18 cellular contexts compared by ENCODE assay signal in the genomic region with DNA sequence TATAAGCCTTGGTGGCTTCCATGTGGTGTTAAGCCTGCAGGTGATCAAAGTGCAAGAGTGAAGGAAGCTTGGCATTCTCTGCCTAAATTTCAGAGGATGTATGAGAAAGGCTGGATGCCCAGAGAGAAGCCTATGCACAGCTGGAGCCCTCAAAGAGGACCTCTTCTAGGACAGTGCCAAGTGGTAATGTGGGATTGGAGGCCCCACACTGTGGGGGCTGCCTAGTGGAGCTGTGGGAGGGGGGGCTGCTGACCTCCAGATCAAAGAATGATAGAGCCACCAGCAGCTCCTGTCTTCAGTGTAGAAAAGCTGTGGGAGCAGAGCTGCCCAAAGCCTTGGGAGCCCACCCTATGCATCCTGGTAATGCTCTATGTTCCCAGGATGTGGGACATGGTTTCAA.
DNase-seq lines count a peak whose midpoint lies in the region; ATAC-seq, FAIRE-seq and TF ChIP-seq lines count a peak whose summit lies in the region.
"Had no signal": no experiment of that assay in that cellular context is flagged by ENCODE, and none has a peak within 500 bp of the region (broad histone marks: within the 10 kb centered on the region; RNA-seq: fewer than 3 reads in every experiment).

No MANE protein-coding gene starts in this region.

- no peak overlapping the region for H3K4me3 ChIP-seq in right cardiac atrium (ENCODE audit: low read length)
- H3K4me3 ChIP-seq in endothelial cell of umbilical vein (replicated peaks in 1 of 3; ENCODE audit: insufficient read depth in 1 of 3, low read depth in 1 of 3, low read length in 3 of 3), result no peak overlapping the region
- H3K4me3 ChIP-seq in osteoblast (ENCODE audit: insufficient read depth, low read length), result no peak overlapping the region
- H3K4me3 ChIP-seq: SJSA1 had no signal

- dilution Hi-C loops in endothelial cell of umbilical vein (cut with MboI; ENCODE audit: extremely low pct_ligation_motif_present, low sequenced_read_pairs), result no loop called here

- TF ChIP-seq CTCF in endothelial cell of umbilical vein (IDR thresholded peaks at IDR 0.05; ENCODE audit: extremely low read depth in 1 of 2, insufficient read depth in 1 of 2, low read depth in 1 of 2, low read length in 2 of 2) (no peak), osteoblast (IDR thresholded peaks at IDR 0.05; ENCODE audit: extremely low read depth, low read depth, low read length) (no peak)

- no peak overlapping the region for H3K27ac ChIP-seq in right cardiac atrium (ENCODE audit: low read length)
- no peak overlapping the region for H3K27ac ChIP-seq in endothelial cell of umbilical vein (ENCODE audit: insufficient read depth, low read depth, low read length)
- H3K27ac ChIP-seq in osteoblast (ENCODE audit: low read depth, low read length), result no peak overlapping the region
- H3K27ac ChIP-seq: SJSA1 had no signal

- no peak overlapping the region for H2AFZ ChIP-seq in endothelial cell of umbilical vein (ENCODE audit: low read depth, low read length)
- H2AFZ ChIP-seq in osteoblast (ENCODE audit: low read length), result no peak overlapping the region

- H3K4me1 ChIP-seq in right cardiac atrium (ENCODE audit: control insufficient read depth, insufficient read depth, low read length) (no peaks in the 10 kb centered on the region), endothelial cell of umbilical vein (ENCODE audit: control insufficient read depth, extremely low read depth, insufficient read depth, low read length) (no peaks in the 10 kb centered on the region), osteoblast (ENCODE audit: insufficient read depth, low read length) (no peaks in the 10 kb centered on the region)
- H3K4me1 ChIP-seq: BE2C, SJSA1 had no signal

- FAIRE-seq in endothelial cell of umbilical vein (lab: Jason Lieb, UNC), result no peak
- FAIRE-seq: D721Med had no signal

- intact Hi-C loops in right cardiac atrium (cut with DNase I) (no loop called here), cardiac septum (cut with DNase I) (no loop called here), endothelial cell of umbilical vein (cut with micrococcal nuclease) (no loop called here)

- H3K79me2 ChIP-seq in endothelial cell of umbilical vein (ENCODE audit: control insufficient read depth, insufficient read depth, low read length) (no peaks in the 10 kb centered on the region), osteoblast (ENCODE audit: insufficient read depth, low read length) (no peaks in the 10 kb centered on the region)

- H3K9ac ChIP-seq in endothelial cell of umbilical vein (replicated peaks; ENCODE audit: extremely low read depth, insufficient read depth, low read length), result no peak overlapping the region

- CTCF ChIA-PET in endothelial cell of umbilical vein (lab: Charles Lee), result no interaction called here

- H3K36me3 ChIP-seq in endothelial cell of umbilical vein (ENCODE audit: control insufficient read depth in 2 of 2, extremely low read depth in 1 of 2, insufficient read depth in 2 of 2, low read length in 2 of 2) (no peaks in the 10 kb centered on the region), osteoblast (ENCODE audit: insufficient read depth, low read length) (no peaks in the 10 kb centered on the region)
- H3K36me3 ChIP-seq: BE2C, SJSA1 had no signal

- no TSS peak for BruUV-seq in endothelial cell of umbilical vein (replicated peaks; lab: Mats Ljungman, UMichigan)

- ATAC-seq in right cardiac atrium, result peak; percentile 52 to 68

- DNase-seq in right cardiac atrium, result peak in 2 of 3 donors; percentile 40 to 53
- no peak for DNase-seq in cardiac septum (ENCODE audit: low spot score)
- DNase-seq in endothelial cell of umbilical vein (ENCODE audit: low read depth, low spot score), result peak; percentile 11
- DNase-seq in osteoblast (ENCODE audit: insufficient read length, low spot score, missing footprints), result peak; percentile 46
- DNase-seq in GM19238 (ENCODE audit: insufficient read length, low spot score), result no peak
- no peak for DNase-seq in NCI-H526 (lab: John Stamatoyannopoulos, UW)
- DNase-seq in LoVo (ENCODE audit: low spot score), result no peak
- DNase-seq: BE2C; CD4-positive, alpha-beta memory T cell; Kasumi-1; NCI-H146; NCI-H2227 treated with DMSO at 0.1 percent for 48 hours; NCI-H524 treated with DMSO at 0.1 percent for 48 hours; NK-92 treated with Interleukin-12 subunit alpha and Interleukin-12 subunit beta, amount 100 ng/mL, for 24 hours; OCI-M1; RPMI8226 had no signal

- H3K9me3 ChIP-seq in right cardiac atrium (ENCODE audit: control insufficient read depth, low read length) (no peaks in the 10 kb centered on the region), endothelial cell of umbilical vein (replicated peaks; ENCODE audit: control insufficient read depth, insufficient read depth, low read length) (peaks cover 44% of the 10 kb centered on the region), osteoblast (ENCODE audit: low read depth, low read length) (peaks cover 11% of the 10 kb centered on the region)
- H3K9me3 ChIP-seq: BE2C, SJSA1 had no signal

- H4K20me1 ChIP-seq in endothelial cell of umbilical vein (replicated peaks; ENCODE audit: control insufficient read depth, extremely low read depth, insufficient read depth, low read length) (no peaks in the 10 kb centered on the region), osteoblast (ENCODE audit: insufficient read depth, low read length) (no peaks in the 10 kb centered on the region)

- POLR2A ChIA-PET in endothelial cell of umbilical vein (lab: Charles Lee), result no interaction called here

- H3K4me2 ChIP-seq in endothelial cell of umbilical vein (ENCODE audit: insufficient read depth, low read length), result no peak overlapping the region
- H3K4me2 ChIP-seq in osteoblast (ENCODE audit: insufficient read depth, low read length), result no peak overlapping the region

- H3K27me3 ChIP-seq in right cardiac atrium (ENCODE audit: control insufficient read depth, insufficient read depth) (no peaks in the 10 kb centered on the region), endothelial cell of umbilical vein (ENCODE audit: control insufficient read depth in 2 of 2, insufficient read depth in 2 of 2, low read length in 2 of 2) (no peaks in the 10 kb centered on the region), osteoblast (ENCODE audit: insufficient read depth, low read length) (no peaks in the 10 kb centered on the region)
- H3K27me3 ChIP-seq: BE2C, SJSA1 had no signal

- no peaks in the 10 kb centered on the region for H3K9me1 ChIP-seq in endothelial cell of umbilical vein (replicated peaks; ENCODE audit: control insufficient read depth, extremely low read depth, insufficient read depth, low read length)

- TF ChIP-seq POLR2A in endothelial cell of umbilical vein (IDR thresholded peaks at IDR 0.05; ENCODE audit: low read depth, low read length), result no peak

TF ChIP-seq in endothelial cell of umbilical vein, 7 proteins besides CTCF, POLR2A, EP300 and RAD21:
- TF ChIP-seq JUN (IDR thresholded peaks at IDR 0.05; ENCODE audit: borderline replicate concordance, insufficient read depth, insufficient read length, low read depth) (no peak), MYC (IDR thresholded peaks at IDR 0.05; ENCODE audit: low read depth, low read length) (no peak), EZH2 (IDR thresholded peaks at IDR 0.05; ENCODE audit: borderline replicate concordance, low read depth, low read length, severe bottlenecking) (no peak), GATA2 (IDR thresholded peaks at IDR 0.05; ENCODE audit: insufficient read depth, insufficient read length, low read depth, low read length) (no peak), POLR2AphosphoS5 (IDR thresholded peaks at IDR 0.05; ENCODE audit: insufficient read depth, low read depth, low read length) (no peak), FOS (IDR thresholded peaks at IDR 0.05; ENCODE audit: borderline replicate concordance, insufficient read depth, low read length) (no peak)
- TF ChIP-seq, protein P1, sequence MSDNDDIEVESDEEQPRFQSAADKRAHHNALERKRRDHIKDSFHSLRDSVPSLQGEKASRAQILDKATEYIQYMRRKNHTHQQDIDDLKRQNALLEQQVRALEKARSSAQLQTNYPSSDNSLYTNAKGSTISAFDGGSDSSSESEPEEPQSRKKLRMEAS (IDR thresholded peaks at IDR 0.05; ENCODE audit: insufficient read depth, insufficient read length), result no peak

Comparison
In these comparisons a context has a peak if more than half of its experiments do, and no peak if none do; other contexts are left out.
1. DNase-seq: peak in right cardiac atrium (2 of 3), endothelial cell of umbilical vein (single experiment) and osteoblast (single experiment); none in cardiac septum (single experiment), GM19238 (single experiment), NCI-H526 (0 of 2) and LoVo (single experiment).